In genomic region chr3:14948609-14949038, GRCh38 we compare ENCODE assay signal across 1 cellular context.
TF ChIP-seq lines count a peak whose summit lies in the region.

No MANE protein-coding gene starts in this region.

TF ChIP-seq in H1, 55 proteins besides CTCF, POLR2A, EP300 and RAD21 (continued from another document):
- TF ChIP-seq, protein P1, sequence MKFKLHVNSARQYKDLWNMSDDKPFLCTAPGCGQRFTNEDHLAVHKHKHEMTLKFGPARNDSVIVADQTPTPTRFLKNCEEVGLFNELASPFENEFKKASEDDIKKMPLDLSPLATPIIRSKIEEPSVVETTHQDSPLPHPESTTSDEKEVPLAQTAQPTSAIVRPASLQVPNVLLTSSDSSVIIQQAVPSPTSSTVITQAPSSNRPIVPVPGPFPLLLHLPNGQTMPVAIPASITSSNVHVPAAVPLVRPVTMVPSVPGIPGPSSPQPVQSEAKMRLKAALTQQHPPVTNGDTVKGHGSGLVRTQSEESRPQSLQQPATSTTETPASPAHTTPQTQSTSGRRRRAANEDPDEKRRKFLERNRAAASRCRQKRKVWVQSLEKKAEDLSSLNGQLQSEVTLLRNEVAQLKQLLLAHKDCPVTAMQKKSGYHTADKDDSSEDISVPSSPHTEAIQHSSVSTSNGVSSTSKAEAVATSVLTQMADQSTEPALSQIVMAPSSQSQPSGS (IDR thresholded peaks at IDR 0.05; ENCODE audit: low read length), result peak; percentile 39; the same call in 1 of the 2 replicates
- TF ChIP-seq PHF8 (conservative IDR thresholded peaks at IDR 0.05; ENCODE audit: low read depth, low read length) (peak; percentile 73), YY1 (IDR thresholded peaks at IDR 0.05; ENCODE audit: low read depth, low read length) (peak; percentile 66; the same call in 1 of the 2 replicates), TBP (IDR thresholded peaks at IDR 0.05; ENCODE audit: low read depth, low read length) (0 out of 2 replicates have a peak, but pooled peaks have one; percentile 5), HDAC2 (IDR thresholded peaks at IDR 0.05; ENCODE audit: borderline replicate concordance in 1 of 2, low read depth in 2 of 2, low read length in 2 of 2) (no peak), CHD1 (IDR thresholded peaks at IDR 0.05; ENCODE audit: low read depth, low read length) (peak; percentile 61; the same call in 1 of the 2 replicates), POLR2AphosphoS5 (IDR thresholded peaks at IDR 0.05; ENCODE audit: low read depth, low read length) (peak; percentile 88), POU5F1 (IDR thresholded peaks at IDR 0.05; ENCODE audit: low read depth, low read length) (no peak)
- TF ChIP-seq, protein P2, sequence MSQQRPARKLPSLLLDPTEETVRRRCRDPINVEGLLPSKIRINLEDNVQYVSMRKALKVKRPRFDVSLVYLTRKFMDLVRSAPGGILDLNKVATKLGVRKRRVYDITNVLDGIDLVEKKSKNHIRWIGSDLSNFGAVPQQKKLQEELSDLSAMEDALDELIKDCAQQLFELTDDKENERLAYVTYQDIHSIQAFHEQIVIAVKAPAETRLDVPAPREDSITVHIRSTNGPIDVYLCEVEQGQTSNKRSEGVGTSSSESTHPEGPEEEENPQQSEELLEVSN (IDR thresholded peaks at IDR 0.05), result peak; percentile 48
TF ChIP-seq in H1: peak in this region for 8.
